In genomic region chr15:96341465-96342142, GRCh38 we compare ENCODE assay signal across 9 cellular contexts. TPM values are rescaled to one million over a fixed set of nuclear protein-coding genes. Genes with fewer than 3 reads are reported as not detected.
DNase-seq lines count a peak whose midpoint lies in the region; ATAC-seq and TF ChIP-seq lines count a peak whose summit lies in the region.
"Had no signal": no experiment of that assay in that cellular context is flagged by ENCODE, and none has a peak within 500 bp of the region (broad histone marks: within the 10 kb centered on the region; RNA-seq: fewer than 3 reads in every experiment).

No MANE protein-coding gene starts in this region.

- H3K4me3 ChIP-seq in RWPE2 (ENCODE audit: severe bottlenecking): peak overlapping the region; percentile 86
- H3K4me3 ChIP-seq in thyroid gland (replicated peaks in 1 of 3): peak overlapping the region in 2 of 3 donors; percentile 49 to 79

- H3K9me3 ChIP-seq in RWPE2 (ENCODE audit: severe bottlenecking) (no peaks in the 10 kb centered on the region), thyroid gland (no peaks in the 10 kb centered on the region)

- ATAC-seq in RWPE2 (ENCODE audit: low read depth) (no peak), HG03108 (IDR thresholded peaks at IDR 0.05; ENCODE audit: unreplicated experiment) (no peak)

- intact Hi-C loops in thyroid gland (cut with DNase I): no loop called here

- peak overlapping the region; percentile 88 for H3K27ac ChIP-seq in RWPE2 (ENCODE audit: poor library complexity, severe bottlenecking)
- H3K27ac ChIP-seq in epithelial cell of prostate: peak overlapping the region; percentile 94
- H3K27ac ChIP-seq in thyroid gland: peak overlapping the region; percentile 73 to 97 (median 95)

- H3K27me3 ChIP-seq in RWPE2 (ENCODE audit: insufficient read depth, poor library complexity, severe bottlenecking) (no peaks in the 10 kb centered on the region), thyroid gland (no peaks in the 10 kb centered on the region)

- DNase-seq in RWPE2 (ENCODE audit: low spot score): peak; percentile 69
- no peak for DNase-seq in epithelial cell of prostate (ENCODE audit: low read depth, low spot score)
- peak; percentile 45 for DNase-seq in midbrain (lab: John Stamatoyannopoulos, UW)
- DNase-seq in thyroid gland: no peak
- DNase-seq in AG08396 (ENCODE audit: low spot score): no peak
- DNase-seq in effector CD8-positive, alpha-beta T cell (lab: John Stamatoyannopoulos, UW): no peak
- DNase-seq in amniotic stem cell (lab: John Stamatoyannopoulos, UW): no peak
- DNase-seq: effector memory CD4-positive, alpha-beta T cell had no signal

- no peak for TF ChIP-seq CTCF in RWPE2 (IDR thresholded peaks at IDR 0.05; ENCODE audit: poor library complexity, severe bottlenecking)
- TF ChIP-seq CTCF in thyroid gland (IDR thresholded peaks at IDR 0.05): no peak

- 34 to 36% methylated on average over 31 to 32 of the region's 37 CpGs for WGBS in thyroid gland, 2 donors

- H3K4me1 ChIP-seq in RWPE2 (ENCODE audit: insufficient read depth, poor library complexity, severe bottlenecking): peaks cover 5% of the 10 kb centered on the region
- peaks cover 5 to 11% of the 10 kb centered on the region in 2 donors for H3K4me1 ChIP-seq in thyroid gland

- no peak for TF ChIP-seq POLR2A in thyroid gland (IDR thresholded peaks at IDR 0.05)

- H3K36me3 ChIP-seq in RWPE2 (ENCODE audit: low read depth) (peaks cover 51% of the 10 kb centered on the region), thyroid gland (peaks cover 0 to 6% of the 10 kb centered on the region in 2 donors)

RNA-seq across cellular contexts. Expression of gene NR2F2, which starts 11.1 kb away (rescaled TPM):
- total RNA-seq in thyroid gland: 10 to 100 TPM; 18.3 to 30.2 (median 20.4) TPM

Comparison
In these comparisons a context has a peak if more than half of its experiments do, and no peak if none do; other contexts are left out.
1. DNase-seq: peak in RWPE2 (single experiment) and midbrain (single experiment); none in epithelial cell of prostate (single experiment), thyroid gland (0 of 2), AG08396 (single experiment), effector CD8-positive, alpha-beta T cell (single experiment) and amniotic stem cell (single experiment).
2. Peak in every context shown above with its lines, with median percentiles within 50 percentile points of each other: H3K27ac ChIP-seq.